Comparison of ENCODE assay signal across 20 cellular contexts in genomic region chr2:153213022-153213421, GRCh38.
"Had no signal": no experiment of that assay in that cellular context is flagged by ENCODE, and none has a peak within 500 bp of the region (broad histone marks: within the 10 kb centered on the region; RNA-seq: fewer than 3 reads in every experiment).

No MANE protein-coding gene starts in this region.

- H3K4me2 ChIP-seq: neural progenitor cell had no signal

- H3K4me1 ChIP-seq: esophagus squamous epithelium, neural progenitor cell, right atrium auricular region had no signal

- H3K27me3 ChIP-seq: esophagus squamous epithelium, neural progenitor cell, right atrium auricular region had no signal

- H2AFZ ChIP-seq: neural progenitor cell had no signal

- H3K36me3 ChIP-seq: esophagus squamous epithelium, neural progenitor cell, right atrium auricular region had no signal

- H3K9me3 ChIP-seq: esophagus squamous epithelium, mucosa of descending colon, right atrium auricular region had no signal

- ATAC-seq: activated T-helper 17 cell treated with anti-CD3 and anti-CD28 coated beads, Interleukin-2, amount 50 U/mL, for 72 hours; effector memory CD8-positive, alpha-beta T cell; mucosa of descending colon; naive thymus-derived CD4-positive, alpha-beta T cell had no signal

- H3K9ac ChIP-seq: neural progenitor cell had no signal

- DNase-seq: activated CD4-positive, alpha-beta memory T cell treated with anti-CD3 and anti-CD28 coated beads, Interleukin-2, amount 10 ng/mL, durations not matched to agents 7 days and 5 days; activated CD4-positive, alpha-beta T cell treated with anti-CD3 and anti-CD28 coated beads for 48 hours; activated CD4-positive, CD25-positive, alpha-beta regulatory T cell; activated naive CD4-positive, alpha-beta T cell treated with Interleukin-2 at 50 U/mL for 16 hours; activated naive CD8-positive, alpha-beta T cell treated with anti-CD3 and anti-CD28 coated beads, Interleukin-2, amount 10 ng/mL, durations not matched to agents 7 days and 5 days; activated T-cell treated with anti-CD3 and anti-CD28 coated beads, Interleukin-2, amount 50 U/mL, for 1 hour; caudate nucleus; effector memory CD8-positive, alpha-beta T cell; esophagus squamous epithelium; immature natural killer cell; kidney glomerular epithelial cell; mucosa of descending colon; naive thymus-derived CD4-positive, alpha-beta T cell; stimulated activated CD4-positive, alpha-beta T cell treated with anti-CD3 and anti-CD28 coated beads, Interleukin-12 subunit alpha, Interleukin-12 subunit beta, amount 100 ng/mL, for 4 hours; stimulated activated CD4-positive, alpha-beta T cell treated with anti-CD3 and anti-CD28 coated beads, Interleukin-1b, Interleukin-23, amount 100 ng/mL, for 48 hours; stimulated activated CD8-positive, alpha-beta memory T cell treated with anti-CD3 and anti-CD28 coated beads, Interleukin-4, amount 100 ng/mL, for 48 hours; stimulated activated naive CD4-positive, alpha-beta T cell had no signal

- H3K27ac ChIP-seq: esophagus squamous epithelium, neural progenitor cell, right atrium auricular region had no signal

- H3K4me3 ChIP-seq: esophagus squamous epithelium, mucosa of descending colon, neural progenitor cell, right atrium auricular region had no signal
